In the genomic region with DNA sequence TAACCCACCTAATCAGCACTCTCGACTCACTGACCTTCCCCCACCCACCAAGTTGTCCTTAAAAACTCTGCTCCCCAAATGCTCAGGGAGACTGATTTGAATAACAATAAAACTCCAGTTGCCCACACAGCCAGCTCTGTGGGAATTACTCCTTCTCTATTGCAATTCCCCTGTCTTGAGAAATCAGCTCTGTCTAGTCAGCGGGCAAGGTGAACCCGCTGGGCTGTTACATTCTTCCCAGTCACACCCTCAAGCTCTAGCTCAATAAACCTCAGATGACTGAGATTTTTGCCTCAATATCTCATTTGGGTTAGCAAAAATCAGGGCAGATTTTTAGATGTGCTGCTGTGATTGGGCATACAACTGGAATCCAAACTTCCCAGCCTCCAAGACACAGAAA, we compare ENCODE assay signal across 29 cellular contexts. TPM values are rescaled to one million over a fixed set of nuclear protein-coding genes. Genes with fewer than 3 reads are reported as not detected.
"Had no signal": no experiment of that assay in that cellular context is flagged by ENCODE, and none has a peak within 500 bp of the region (broad histone marks: within the 10 kb centered on the region; RNA-seq: fewer than 3 reads in every experiment).

No MANE protein-coding gene starts in this region.

- H3K9me3 ChIP-seq: adrenal gland, breast epithelium, SJCRH30, SK-N-SH had no signal

- ATAC-seq: Panc1, Right ventricle myocardium inferior had no signal

- DNase-seq: activated CD4-positive, alpha-beta T cell treated with anti-CD3 and anti-CD28 coated beads, Interleukin-2, amount 50 U/mL, for 1 hour; activated naive CD4-positive, alpha-beta T cell treated with anti-CD3 and anti-CD28 coated beads, Interleukin-2, amount 50 U/mL, for 16 hours; activated naive CD8-positive, alpha-beta T cell treated with anti-CD3 and anti-CD28 coated beads, Interleukin-2, amount 10 ng/mL, durations not matched to agents 7 days and 5 days; activated T-cell treated with anti-CD3 and anti-CD28 coated beads for 4 hours; adrenal gland; aorta; central memory CD4-positive, alpha-beta T cell; Karpas-422; MM.1S; NCI-H1105 treated with DMSO at 0.1 percent for 48 hours; NCI-H2029 treated with DMSO at 0.1 percent for 48 hours; NCI-H345; NCI-H510A; NCI-H526 treated with DMSO at 0.1 percent for 48 hours; NCI-H82; NK-92 treated with Interleukin-12 subunit alpha and Interleukin-12 subunit beta, amount 100 ng/mL, for 24 hours; OCI-M1; RPMI8226; SJCRH30; SK-N-SH had no signal

- H3K27ac ChIP-seq: adrenal gland, breast epithelium, SJCRH30, VCaP had no signal

- H3K36me3 ChIP-seq: adrenal gland, breast epithelium, SJCRH30 had no signal

- H3K4me3 ChIP-seq: adrenal gland, breast epithelium, SJCRH30 had no signal

- H3K4me2 ChIP-seq: SK-N-SH had no signal

- H3K27ac Mint-ChIP-seq: activated CD4-positive, alpha-beta memory T cell treated with anti-CD3 and anti-CD28 coated beads, Interleukin-2, amount 10 ng/mL, durations not matched to agents 7 days and 5 days; activated CD4-positive, alpha-beta T cell treated with anti-CD3 and anti-CD28 coated beads for 36 hours; activated naive CD8-positive, alpha-beta T cell treated with anti-CD3 and anti-CD28 coated beads, Interleukin-2, amount 10 ng/mL, durations not matched to agents 7 days and 5 days had no signal

- H3K27me3 ChIP-seq: adrenal gland, breast epithelium, SJCRH30 had no signal

- H3K4me3 Mint-ChIP-seq: activated CD4-positive, alpha-beta memory T cell treated with anti-CD3 and anti-CD28 coated beads, Interleukin-2, amount 10 ng/mL, durations not matched to agents 7 days and 5 days; activated CD4-positive, alpha-beta T cell treated with anti-CD3 and anti-CD28 coated beads for 36 hours; activated naive CD8-positive, alpha-beta T cell treated with anti-CD3 and anti-CD28 coated beads, Interleukin-2, amount 10 ng/mL, durations not matched to agents 7 days and 5 days had no signal

- H3K9ac ChIP-seq: SK-N-SH had no signal

- H3K4me1 ChIP-seq: breast epithelium, SJCRH30 had no signal

RNA-seq across cellular contexts. Expression of gene SVOPL, which starts 33.0 kb away (rescaled TPM):
- total RNA-seq: activated CD4-positive, alpha-beta memory T cell treated with anti-CD3 and anti-CD28 coated beads, Interleukin-2, amount 10 ng/mL, durations not matched to agents 7 days and 5 days; activated CD4-positive, alpha-beta T cell treated with anti-CD3 and anti-CD28 coated beads for 36 hours; activated CD8-positive, alpha-beta memory T cell treated with anti-CD3 and anti-CD28 coated beads for 36 hours; activated T-cell treated with anti-CD3 and anti-CD28 coated beads, Interleukin-2, amount 50 U/mL, for 72 hours; aorta; chondrocyte; Right ventricle myocardium inferior; SJCRH30 had no signal
- polyA plus RNA-seq: SK-N-SH had no signal
